9 cellular contexts compared by ENCODE assay signal in the genomic region with DNA sequence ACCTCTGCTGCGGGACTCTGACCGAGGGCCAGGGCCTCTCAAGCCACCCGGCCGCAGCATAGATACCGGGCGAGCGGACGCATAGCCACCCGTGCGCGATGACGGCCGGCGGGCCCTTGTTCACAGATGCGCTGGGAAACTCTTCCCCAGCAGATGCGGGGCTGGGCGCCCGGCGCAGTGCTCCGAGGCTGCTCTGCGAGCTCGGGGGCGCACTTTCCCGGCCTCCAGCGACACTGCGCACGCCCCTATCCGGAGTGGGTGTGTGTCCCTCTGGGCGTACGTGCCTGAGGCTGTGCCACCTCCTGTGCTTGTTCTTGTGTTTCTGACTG.
A peak's percentile ranks its signal among the peaks of the same experiment; 100 is the strongest.
DNase-seq lines count a peak whose midpoint lies in the region; ATAC-seq and TF ChIP-seq lines count a peak whose summit lies in the region.
"Had no signal": no experiment of that assay in that cellular context is flagged by ENCODE, and none has a peak within 500 bp of the region (broad histone marks: within the 10 kb centered on the region; RNA-seq: fewer than 3 reads in every experiment).

No MANE protein-coding gene starts in this region.

- peak; percentile 40 for ATAC-seq in HG03432 (IDR thresholded peaks at IDR 0.05; ENCODE audit: unreplicated experiment)

- no peak overlapping the region for H3K4me3 ChIP-seq in lower leg skin (ENCODE audit: low read depth, poor library complexity, severe bottlenecking)

- no peaks in the 10 kb centered on the region for H3K36me3 Mint-ChIP-seq in nephron progenitor cell (ENCODE audit: low read depth)
- H3K36me3 Mint-ChIP-seq: CD4-positive, CD25-positive, alpha-beta regulatory T cell had no signal

- H3K27me3 Mint-ChIP-seq in nephron progenitor cell (ENCODE audit: low read depth, poor library complexity) = peaks cover 93% of the 10 kb centered on the region

- H3K4me3 Mint-ChIP-seq in nephron progenitor cell = peak overlapping the region; percentile 77
- H3K4me3 Mint-ChIP-seq: CD4-positive, CD25-positive, alpha-beta regulatory T cell had no signal

- in situ Hi-C loops in GM13977 (cut with MboI; ENCODE audit: low pct_unique_long_range_greater_than_20kb, low sequenced_read_pairs, unreplicated experiment) = no loop called here

- H3K27ac Mint-ChIP-seq in nephron progenitor cell = no peak overlapping the region
- H3K27ac Mint-ChIP-seq: CD4-positive, CD25-positive, alpha-beta regulatory T cell had no signal

- intact Hi-C loops in lower leg skin (cut with DNase I; ENCODE audit: low total_unique reads) = no loop called here

- 3 to 6% methylated on average over 3 to 14 of the region's 30 CpGs for WGBS in lower leg skin, 2 donors

- DNase-seq in NCI-H2081 (lab: John Stamatoyannopoulos, UW) (peak; percentile 1 to 25), NCI-H2081 treated with DMSO at 0.1 percent for 48 hours (lab: John Stamatoyannopoulos, UW) (no peak), ecto neural progenitor cell (ENCODE audit: low spot score) (peak; percentile 80), nephron progenitor cell (peak; percentile 53), superior temporal gyrus (ENCODE audit: extremely low spot score) (no peak), GM13977 (ENCODE audit: low spot score) (no peak), lower leg skin (ENCODE audit: low spot score in 2 of 2) (no peak)
- DNase-seq: CD4-positive, CD25-positive, alpha-beta regulatory T cell had no signal

- TF ChIP-seq CTCF in nephron progenitor cell (IDR thresholded peaks at IDR 0.05) (no peak), GM13977 (IDR thresholded peaks at IDR 0.05; ENCODE audit: extremely low read depth, insufficient read depth, missing control alignments) (no peak), lower leg skin (IDR thresholded peaks at IDR 0.05) (no peak)

- H3K4me1 Mint-ChIP-seq in nephron progenitor cell = peaks cover 32% of the 10 kb centered on the region

- H3K9me3 Mint-ChIP-seq in nephron progenitor cell = no peaks in the 10 kb centered on the region

- no peak for TF ChIP-seq POLR2A in lower leg skin (IDR thresholded peaks at IDR 0.05)

Comparison
In these comparisons a context has a peak if more than half of its experiments do, and no peak if none do; other contexts are left out.
1. DNase-seq: peak in NCI-H2081 (2 of 2), ecto neural progenitor cell (single experiment) and nephron progenitor cell (single experiment); none in NCI-H2081 treated with DMSO at 0.1 percent for 48 hours (single experiment), superior temporal gyrus (single experiment), GM13977 (single experiment) and lower leg skin (0 of 2).